8 cellular contexts compared by ENCODE assay signal in genomic region chr6:144151010-144151727, GRCh38. TPM values are rescaled to one million over a fixed set of nuclear protein-coding genes. Genes with fewer than 3 reads are reported as not detected.
A peak's percentile ranks its signal among the peaks of the same experiment; 100 is the strongest.
DNase-seq lines count a peak whose midpoint lies in the region; ATAC-seq lines count a peak whose summit lies in the region.

No MANE protein-coding gene starts in this region.

- ATAC-seq in GM18861 (IDR thresholded peaks at IDR 0.05; ENCODE audit: unreplicated experiment) (peak; percentile 63), HG02973 (IDR thresholded peaks at IDR 0.05; ENCODE audit: unreplicated experiment) (peak; percentile 55), left ventricle myocardium superior (peak; percentile 36)

- peaks cover 0 to 14% (median 12%) of the 10 kb centered on the region in 3 donors for H3K4me1 ChIP-seq in skeletal muscle tissue (ENCODE audit: control insufficient read depth in 3 of 3, insufficient read depth in 3 of 3, low read length in 3 of 3)

- intact Hi-C loops in left ventricle myocardium superior (cut with micrococcal nuclease) = loop anchor here (10.0 kb wide), 1 partner anchor 46 kb away; no protein-coding TSS in a partner anchor

- H3K36me3 ChIP-seq in skeletal muscle tissue (ENCODE audit: control insufficient read depth in 3 of 3, insufficient read depth in 3 of 3, low read length in 3 of 3) = no peaks in the 10 kb centered on the region

- DNase-seq in RKO (ENCODE audit: low spot score) (peak; percentile 16), left ventricle myocardium superior (no peak), epidermal melanocyte (ENCODE audit: insufficient read length, low spot score) (no peak), NCI-H187 treated with DMSO at 0.1 percent for 48 hours (lab: John Stamatoyannopoulos, UW) (no peak)
- peak; percentile 48 for DNase-seq in activated gamma-delta T cell treated with anti-CD3 and anti-CD28 coated beads, Interleukin-2, amount 50 U/mL, for 16 hours (ENCODE audit: low read depth)

- no peaks in the 10 kb centered on the region for H3K9me3 ChIP-seq in skeletal muscle tissue (ENCODE audit: control insufficient read depth in 3 of 3, low read length in 3 of 3)

- peaks cover 0 to 16% (median 12%) of the 10 kb centered on the region in 3 donors for H3K27me3 ChIP-seq in skeletal muscle tissue (ENCODE audit: control insufficient read depth in 3 of 3, insufficient read depth in 3 of 3, low read length in 3 of 3)

- peak overlapping the region; percentile 55 to 70 (median 59) for H3K9ac ChIP-seq in skeletal muscle tissue (ENCODE audit: low read depth in 1 of 3, low read length in 3 of 3)

- H3K27ac ChIP-seq in skeletal muscle tissue (ENCODE audit: low read depth, low read length) = peak overlapping the region; percentile 42

- H3K4me3 ChIP-seq in skeletal muscle tissue (ENCODE audit: low read length in 3 of 3) = peak overlapping the region; percentile 70 to 83 (median 78)

RNA-seq across cellular contexts. Expression of gene STX11, which starts 0.9 kb away (rescaled TPM):
- 7.8 TPM for total RNA-seq in left ventricle myocardium superior
- total RNA-seq in skeletal muscle tissue = 2.1 TPM

RNA-seq across cellular contexts. Expression of gene SF3B5, which starts 55.8 kb away (rescaled TPM):
- 125 TPM for total RNA-seq in left ventricle myocardium superior
- 71.5 TPM for total RNA-seq in skeletal muscle tissue

Comparison
In these comparisons a context has a peak if more than half of its experiments do, and no peak if none do; other contexts are left out.
1. DNase-seq: peak in RKO (single experiment) and activated gamma-delta T cell treated with anti-CD3 and anti-CD28 coated beads, Interleukin-2, amount 50 U/mL, for 16 hours (single experiment); none in left ventricle myocardium superior (single experiment), epidermal melanocyte (single experiment) and NCI-H187 treated with DMSO at 0.1 percent for 48 hours (single experiment).
2. Peak in every context shown above with its lines, with median percentiles within 50 percentile points of each other: ATAC-seq.